In the genomic region with DNA sequence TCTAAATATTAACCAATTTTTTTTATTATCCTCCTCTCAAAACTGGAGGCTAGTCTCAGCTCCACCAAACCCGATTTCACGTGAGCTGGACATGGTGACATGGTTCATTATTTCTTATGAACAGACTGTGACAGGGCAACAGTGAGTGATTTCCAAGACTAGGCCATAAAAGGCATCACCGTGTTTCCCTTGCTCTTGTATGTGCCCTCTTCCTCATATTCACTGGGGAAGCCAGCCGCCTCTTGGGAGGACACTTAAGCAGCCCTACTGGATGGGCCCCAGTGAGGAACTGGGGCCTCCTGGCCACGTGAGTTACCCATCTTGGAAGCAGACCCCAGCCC, we compare ENCODE assay signal across 31 cellular contexts.
DNase-seq lines count a peak whose midpoint lies in the region; ATAC-seq, FAIRE-seq and TF ChIP-seq lines count a peak whose summit lies in the region.
"Had no signal": no experiment of that assay in that cellular context is flagged by ENCODE, and none has a peak within 500 bp of the region (broad histone marks: within the 10 kb centered on the region; RNA-seq: fewer than 3 reads in every experiment).

No MANE protein-coding gene starts in this region.

- H3K79me2 ChIP-seq in astrocyte (ENCODE audit: insufficient read depth, low read length) (peaks cover 86% of the 10 kb centered on the region), osteoblast (ENCODE audit: insufficient read depth, low read length) (peaks cover 80% of the 10 kb centered on the region)

- H3K9me3 ChIP-seq in astrocyte (ENCODE audit: insufficient read depth, low read depth, low read length) (no peaks in the 10 kb centered on the region), osteoblast (ENCODE audit: low read depth, low read length) (no peaks in the 10 kb centered on the region), thoracic aorta (no peaks in the 10 kb centered on the region)
- H3K9me3 ChIP-seq: esophagus muscularis mucosa, MG63, prostate gland, transverse colon had no signal

- DNase-seq in Daoy (ENCODE audit: low read depth) (peak; percentile 23), astrocyte (ENCODE audit: low read depth) (no peak), osteoblast (ENCODE audit: insufficient read length, low spot score, missing footprints) (no peak), thoracic aorta (ENCODE audit: low spot score) (no peak)
- no peak for DNase-seq in activated CD4-positive, alpha-beta T cell treated with anti-CD3 and anti-CD28 coated beads, Interleukin-2, amount 50 U/mL, for 4 hours
- no peak for DNase-seq in activated T-cell treated with anti-CD3 and anti-CD28 coated beads, Interleukin-2, amount 50 U/mL, for 72 hours
- DNase-seq: activated CD4-positive, alpha-beta T cell treated with anti-CD3 and anti-CD28 coated beads for 48 hours; activated naive CD4-positive, alpha-beta T cell treated with anti-CD3 and anti-CD28 coated beads, Interleukin-2, amount 10 ng/mL, durations not matched to agents 7 days and 5 days; amygdala; cortex of kidney; NCI-H1105 treated with DMSO at 0.1 percent for 48 hours; NCI-H1930; SHP77; stimulated activated naive CD8-positive, alpha-beta T cell treated with anti-CD3 and anti-CD28 coated beads, Interleukin-15, amount 100 ng/mL, for 72 hours; SW 1271; T-helper 9 cell; transverse colon; WERI-Rb-1 had no signal

- H3K4me2 ChIP-seq in astrocyte (ENCODE audit: low read length) (peak overlapping the region; percentile 32), osteoblast (ENCODE audit: insufficient read depth, low read length) (peak overlapping the region; percentile 59)

- H4K20me1 ChIP-seq in astrocyte (ENCODE audit: insufficient read depth, low read length) (peaks cover 77% of the 10 kb centered on the region), osteoblast (ENCODE audit: insufficient read depth, low read length) (peaks cover 40% of the 10 kb centered on the region)

- no peaks in the 10 kb centered on the region for H3K27me3 Mint-ChIP-seq in astrocyte (ENCODE audit: low read depth, unreplicated experiment)
- H3K27me3 Mint-ChIP-seq in activated T-cell treated with anti-CD3 and anti-CD28 coated beads, Interleukin-2, amount 50 U/mL, for 72 hours (ENCODE audit: low read depth): no peaks in the 10 kb centered on the region
- H3K27me3 Mint-ChIP-seq: activated naive CD4-positive, alpha-beta T cell treated with anti-CD3 and anti-CD28 coated beads, Interleukin-2, amount 10 ng/mL, durations not matched to agents 7 days and 5 days; memory B cell; stimulated activated naive CD8-positive, alpha-beta T cell treated with anti-CD3 and anti-CD28 coated beads, Interleukin-15, amount 100 ng/mL, for 72 hours had no signal

- H3K27ac Mint-ChIP-seq in astrocyte (ENCODE audit: unreplicated experiment): no peak overlapping the region
- H3K27ac Mint-ChIP-seq in activated T-cell treated with anti-CD3 and anti-CD28 coated beads, Interleukin-2, amount 50 U/mL, for 72 hours: no peak overlapping the region
- H3K27ac Mint-ChIP-seq: activated naive CD4-positive, alpha-beta T cell treated with anti-CD3 and anti-CD28 coated beads, Interleukin-2, amount 10 ng/mL, durations not matched to agents 7 days and 5 days; activated T-helper 1 cell treated with anti-CD3 and anti-CD28 coated beads, Interleukin-12 subunit alpha, Interleukin-12 subunit beta, Interleukin-2, Interleukin-4 antibody, amounts not matched to agents 30 ng/mL and 10 ng/mL and 1 ng/mL, durations not matched to agents 14 hours and 24 hours and 36 hours; memory B cell had no signal

- peaks cover 31% of the 10 kb centered on the region for H3K4me1 ChIP-seq in astrocyte (ENCODE audit: insufficient read depth, low read length)
- peaks cover 41% of the 10 kb centered on the region for H3K4me1 ChIP-seq in osteoblast (ENCODE audit: insufficient read depth, low read length)
- H3K4me1 ChIP-seq in thoracic aorta (ENCODE audit: control insufficient read depth in 1 of 2, low read depth in 2 of 2): peaks cover 28 to 68% of the 10 kb centered on the region in 2 donors
- H3K4me1 ChIP-seq: prostate gland had no signal

- no peaks in the 10 kb centered on the region for H3K36me3 ChIP-seq in astrocyte (ENCODE audit: insufficient read depth, low read length)
- H3K36me3 ChIP-seq in osteoblast (ENCODE audit: insufficient read depth, low read length): no peaks in the 10 kb centered on the region
- no peaks in the 10 kb centered on the region for H3K36me3 ChIP-seq in thoracic aorta
- H3K36me3 ChIP-seq: cardiac muscle cell, esophagus muscularis mucosa, MG63, prostate gland, transverse colon, WERI-Rb-1 had no signal

- H3K4me3 Mint-ChIP-seq in astrocyte (ENCODE audit: unreplicated experiment): no peak overlapping the region
- H3K4me3 Mint-ChIP-seq in activated T-cell treated with anti-CD3 and anti-CD28 coated beads, Interleukin-2, amount 50 U/mL, for 72 hours: no peak overlapping the region
- H3K4me3 Mint-ChIP-seq: activated naive CD4-positive, alpha-beta T cell treated with anti-CD3 and anti-CD28 coated beads, Interleukin-2, amount 10 ng/mL, durations not matched to agents 7 days and 5 days; activated T-helper 1 cell treated with anti-CD3 and anti-CD28 coated beads, Interleukin-12 subunit alpha, Interleukin-12 subunit beta, Interleukin-2, Interleukin-4 antibody, amounts not matched to agents 30 ng/mL and 10 ng/mL and 1 ng/mL, durations not matched to agents 14 hours and 24 hours and 36 hours; memory B cell; stimulated activated naive CD8-positive, alpha-beta T cell treated with anti-CD3 and anti-CD28 coated beads, Interleukin-15, amount 100 ng/mL, for 72 hours had no signal

- H2AFZ ChIP-seq in astrocyte (ENCODE audit: low read depth, low read length) (no peak overlapping the region), osteoblast (ENCODE audit: low read length) (no peak overlapping the region)

- H3K4me3 ChIP-seq in astrocyte (ENCODE audit: insufficient read depth, low read depth, low read length): no peak overlapping the region
- H3K4me3 ChIP-seq in osteoblast (ENCODE audit: insufficient read depth, low read length): no peak overlapping the region
- H3K4me3 ChIP-seq in thoracic aorta: peak overlapping the region; percentile 2
- H3K4me3 ChIP-seq: cardiac muscle cell, esophagus muscularis mucosa, K562, MG63, prostate gland, skin epidermis, transverse colon had no signal

- H3K9ac ChIP-seq in astrocyte (ENCODE audit: low read length): peak overlapping the region; percentile 41

- peak; percentile 17 for ATAC-seq in thoracic aorta (ENCODE audit: insufficient number of reproducible peaks, low FRiP score, low read depth)
- no peak for ATAC-seq in activated T-cell treated with anti-CD3 and anti-CD28 coated beads, Interleukin-2, amount 50 U/mL, for 72 hours (replicated peaks in 1 of 2)
- ATAC-seq in HG03135 (IDR thresholded peaks at IDR 0.05; ENCODE audit: unreplicated experiment): no peak
- ATAC-seq: K562; stimulated activated naive CD8-positive, alpha-beta T cell treated with anti-CD3 and anti-CD28 coated beads, Interleukin-15, amount 100 ng/mL, for 72 hours had no signal

- TF ChIP-seq CTCF in astrocyte (IDR thresholded peaks at IDR 0.05; ENCODE audit: insufficient read depth, low read depth, low read length) (no peak), osteoblast (IDR thresholded peaks at IDR 0.05; ENCODE audit: extremely low read depth, low read depth, low read length) (no peak), thoracic aorta (IDR thresholded peaks at IDR 0.05) (no peak)

- no peak for FAIRE-seq in astrocyte (lab: Jason Lieb, UNC)
- FAIRE-seq: frontal cortex, GM12891, H1, K562 had no signal

- H3K9me3 Mint-ChIP-seq in astrocyte (ENCODE audit: unreplicated experiment): no peaks in the 10 kb centered on the region
- H3K9me3 Mint-ChIP-seq in activated T-cell treated with anti-CD3 and anti-CD28 coated beads, Interleukin-2, amount 50 U/mL, for 72 hours: no peaks in the 10 kb centered on the region
- H3K9me3 Mint-ChIP-seq: activated naive CD4-positive, alpha-beta T cell treated with anti-CD3 and anti-CD28 coated beads, Interleukin-2, amount 10 ng/mL, durations not matched to agents 7 days and 5 days; activated T-helper 1 cell treated with anti-CD3 and anti-CD28 coated beads, Interleukin-12 subunit alpha, Interleukin-12 subunit beta, Interleukin-2, Interleukin-4 antibody, amounts not matched to agents 30 ng/mL and 10 ng/mL and 1 ng/mL, durations not matched to agents 14 hours and 24 hours and 36 hours; memory B cell; stimulated activated naive CD8-positive, alpha-beta T cell treated with anti-CD3 and anti-CD28 coated beads, Interleukin-15, amount 100 ng/mL, for 72 hours had no signal

- H3K4me1 Mint-ChIP-seq in astrocyte (ENCODE audit: low read depth, unreplicated experiment): peaks cover 73% of the 10 kb centered on the region
- H3K4me1 Mint-ChIP-seq in activated T-cell treated with anti-CD3 and anti-CD28 coated beads, Interleukin-2, amount 50 U/mL, for 72 hours (ENCODE audit: low read depth): peaks cover 73% of the 10 kb centered on the region

- H3K27me3 ChIP-seq in astrocyte (ENCODE audit: insufficient read depth, low read length): no peaks in the 10 kb centered on the region
- no peaks in the 10 kb centered on the region for H3K27me3 ChIP-seq in osteoblast (ENCODE audit: insufficient read depth, low read length)
- no peaks in the 10 kb centered on the region for H3K27me3 ChIP-seq in thoracic aorta (replicated peaks; ENCODE audit: insufficient read depth)
- H3K27me3 ChIP-seq: cardiac muscle cell, esophagus muscularis mucosa, MG63, transverse colon had no signal

- H3K36me3 Mint-ChIP-seq in astrocyte (ENCODE audit: low read depth, unreplicated experiment): peaks cover 12% of the 10 kb centered on the region
- no peaks in the 10 kb centered on the region for H3K36me3 Mint-ChIP-seq in activated T-cell treated with anti-CD3 and anti-CD28 coated beads, Interleukin-2, amount 50 U/mL, for 72 hours (ENCODE audit: insufficient read depth in 2 of 2)
- H3K36me3 Mint-ChIP-seq: activated naive CD4-positive, alpha-beta T cell treated with anti-CD3 and anti-CD28 coated beads, Interleukin-2, amount 10 ng/mL, durations not matched to agents 7 days and 5 days had no signal

- H3K27ac ChIP-seq in astrocyte (ENCODE audit: low read depth, low read length): peak overlapping the region; percentile 77
- peak overlapping the region; percentile 90 for H3K27ac ChIP-seq in osteoblast (ENCODE audit: low read depth, low read length)
- peak overlapping the region; percentile 77 to 83 for H3K27ac ChIP-seq in thoracic aorta
- H3K27ac ChIP-seq: C4-2B, cardiac muscle cell, prostate gland, transverse colon, WERI-Rb-1 had no signal
